In genomic region chr2:25220198-25220712, GRCh38 we compare ENCODE assay signal across 31 cellular contexts.
"Had no signal": no experiment of that assay in that cellular context is flagged by ENCODE, and none has a peak within 500 bp of the region (broad histone marks: within the 10 kb centered on the region; RNA-seq: fewer than 3 reads in every experiment).

No MANE protein-coding gene starts in this region.

- H3K27me3 Mint-ChIP-seq: activated CD4-positive, alpha-beta memory T cell treated with anti-CD3 and anti-CD28 coated beads for 36 hours; activated CD8-positive, alpha-beta memory T cell treated with anti-CD3 and anti-CD28 coated beads, Interleukin-2, amount 10 ng/mL, durations not matched to agents 7 days and 5 days; activated naive CD8-positive, alpha-beta T cell; T-helper 17 cell had no signal

- H3K4me3 Mint-ChIP-seq: activated CD4-positive, alpha-beta memory T cell treated with anti-CD3 and anti-CD28 coated beads for 36 hours; activated CD8-positive, alpha-beta memory T cell treated with anti-CD3 and anti-CD28 coated beads, Interleukin-2, amount 10 ng/mL, durations not matched to agents 7 days and 5 days; activated CD8-positive, alpha-beta T cell treated with anti-CD3 and anti-CD28 coated beads, Interleukin-2, amount 10 ng/mL, durations not matched to agents 7 days and 5 days; activated naive CD4-positive, alpha-beta T cell treated with anti-CD3 and anti-CD28 coated beads, Interleukin-2, amount 10 ng/mL, durations not matched to agents 7 days and 5 days; activated naive CD8-positive, alpha-beta T cell; activated T-helper 1 cell treated with anti-CD3 and anti-CD28 coated beads, Interleukin-12 subunit alpha, Interleukin-12 subunit beta, Interleukin-2, Interleukin-4 antibody, amounts not matched to agents 30 ng/mL and 10 ng/mL and 1 ng/mL, durations not matched to agents 14 hours and 24 hours and 36 hours; endodermal cell; T-helper 17 cell; T-helper 2 cell treated with Interferon-gamma antibody and Interleukin-4, amounts not matched to agents 5 μg/mL and 100 μg/mL, for 36 hours; WTC11 had no signal

- ATAC-seq: activated CD8-positive, alpha-beta memory T cell treated with anti-CD3 and anti-CD28 coated beads, Interleukin-2, amount 10 ng/mL, durations not matched to agents 7 days and 5 days; activated CD8-positive, alpha-beta T cell treated with anti-CD3 and anti-CD28 coated beads, Interleukin-2, amount 10 ng/mL, durations not matched to agents 7 days and 5 days; body of pancreas; T-helper 17 cell; WTC11 had no signal

- H3K27me3 ChIP-seq: body of pancreas, colonic mucosa had no signal

- H3K4me1 ChIP-seq: colonic mucosa had no signal

- H3K4me3 ChIP-seq: body of pancreas, colonic mucosa had no signal

- H3K9me3 Mint-ChIP-seq: activated CD4-positive, alpha-beta memory T cell treated with anti-CD3 and anti-CD28 coated beads for 36 hours; activated naive CD4-positive, alpha-beta T cell treated with anti-CD3 and anti-CD28 coated beads, Interleukin-2, amount 10 ng/mL, durations not matched to agents 7 days and 5 days; activated T-helper 1 cell treated with anti-CD3 and anti-CD28 coated beads, Interleukin-12 subunit alpha, Interleukin-12 subunit beta, Interleukin-2, Interleukin-4 antibody, amounts not matched to agents 30 ng/mL and 10 ng/mL and 1 ng/mL, durations not matched to agents 14 hours and 24 hours and 36 hours; activated T-helper 2 cell treated with anti-CD3 and anti-CD28 coated beads, Interferon-gamma antibody, Interleukin-2, Interleukin-4, amounts not matched to agents 10 μg/mL and 5 μg/mL and 100 μg/mL, durations not matched to agents 14 hours and 24 hours and 36 hours; endodermal cell; T-helper 2 cell treated with Interferon-gamma antibody and Interleukin-4, amounts not matched to agents 5 μg/mL and 100 μg/mL, for 36 hours; WTC11 had no signal

- DNase-seq: activated CD4-positive, alpha-beta memory T cell treated with anti-CD3 and anti-CD28 coated beads for 36 hours; activated CD4-positive, alpha-beta T cell treated with anti-CD3 and anti-CD28 coated beads for 1 hour; activated CD4-positive, alpha-beta T cell treated with anti-CD3 and anti-CD28 coated beads for 48 hours; activated CD8-positive, alpha-beta memory T cell treated with anti-CD3 and anti-CD28 coated beads, Interleukin-2, amount 10 ng/mL, durations not matched to agents 7 days and 5 days; activated CD8-positive, alpha-beta memory T cell treated with anti-CD3 and anti-CD28 coated beads, Interleukin-2, amount 50 U/mL, for 4 hours; activated CD8-positive, alpha-beta T cell treated with anti-CD3 and anti-CD28 coated beads, Interleukin-2, amount 10 ng/mL, durations not matched to agents 7 days and 5 days; activated effector memory CD4-positive, alpha-beta T cell treated with anti-CD3 and anti-CD28 coated beads, Interleukin-2, amount 50 U/mL, for 16 hours; activated naive CD4-positive, alpha-beta T cell treated with anti-CD3 and anti-CD28 coated beads, Interleukin-2, amount 10 ng/mL, durations not matched to agents 7 days and 5 days; activated T-cell treated with anti-CD3 and anti-CD28 coated beads, Interleukin-2, amount 50 U/mL, for 1 hour; activated T-cell treated with anti-CD3 and anti-CD28 coated beads, Interleukin-2, amount 50 U/mL, for 48 hours; amniotic stem cell; anterior cingulate cortex; body of pancreas; central memory CD4-positive, alpha-beta T cell; cerebellar nuclear complex; colonic mucosa; effector CD8-positive, alpha-beta T cell; endodermal cell; foreskin fibroblast; head of caudate nucleus; SW 1271; T-helper 1 cell; T-helper 17 cell; T1000 had no signal

- H3K36me3 ChIP-seq: colonic mucosa had no signal

- H3K27ac ChIP-seq: body of pancreas, colonic mucosa, VCaP had no signal

- H3K27ac Mint-ChIP-seq: activated CD4-positive, alpha-beta memory T cell treated with anti-CD3 and anti-CD28 coated beads for 36 hours; activated CD8-positive, alpha-beta memory T cell treated with anti-CD3 and anti-CD28 coated beads, Interleukin-2, amount 10 ng/mL, durations not matched to agents 7 days and 5 days; activated CD8-positive, alpha-beta T cell treated with anti-CD3 and anti-CD28 coated beads, Interleukin-2, amount 10 ng/mL, durations not matched to agents 7 days and 5 days; activated naive CD4-positive, alpha-beta T cell treated with anti-CD3 and anti-CD28 coated beads, Interleukin-2, amount 10 ng/mL, durations not matched to agents 7 days and 5 days; activated naive CD8-positive, alpha-beta T cell; activated T-helper 1 cell treated with anti-CD3 and anti-CD28 coated beads, Interleukin-12 subunit alpha, Interleukin-12 subunit beta, Interleukin-2, Interleukin-4 antibody, amounts not matched to agents 30 ng/mL and 10 ng/mL and 1 ng/mL, durations not matched to agents 14 hours and 24 hours and 36 hours; activated T-helper 2 cell treated with anti-CD3 and anti-CD28 coated beads, Interferon-gamma antibody, Interleukin-2, Interleukin-4, amounts not matched to agents 10 μg/mL and 5 μg/mL and 100 μg/mL, durations not matched to agents 14 hours and 24 hours and 36 hours; endodermal cell; T-helper 17 cell; T-helper 2 cell treated with Interferon-gamma antibody and Interleukin-4, amounts not matched to agents 5 μg/mL and 100 μg/mL, for 36 hours; WTC11 had no signal

- FAIRE-seq: frontal cortex had no signal

- H3K36me3 Mint-ChIP-seq: activated CD4-positive, alpha-beta memory T cell treated with anti-CD3 and anti-CD28 coated beads for 36 hours; activated naive CD4-positive, alpha-beta T cell treated with anti-CD3 and anti-CD28 coated beads, Interleukin-2, amount 10 ng/mL, durations not matched to agents 7 days and 5 days; activated naive CD8-positive, alpha-beta T cell; WTC11 had no signal

- H3K9me3 ChIP-seq: body of pancreas, colonic mucosa had no signal
